ENCODE assay signal across 9 cellular contexts in the genomic region with DNA sequence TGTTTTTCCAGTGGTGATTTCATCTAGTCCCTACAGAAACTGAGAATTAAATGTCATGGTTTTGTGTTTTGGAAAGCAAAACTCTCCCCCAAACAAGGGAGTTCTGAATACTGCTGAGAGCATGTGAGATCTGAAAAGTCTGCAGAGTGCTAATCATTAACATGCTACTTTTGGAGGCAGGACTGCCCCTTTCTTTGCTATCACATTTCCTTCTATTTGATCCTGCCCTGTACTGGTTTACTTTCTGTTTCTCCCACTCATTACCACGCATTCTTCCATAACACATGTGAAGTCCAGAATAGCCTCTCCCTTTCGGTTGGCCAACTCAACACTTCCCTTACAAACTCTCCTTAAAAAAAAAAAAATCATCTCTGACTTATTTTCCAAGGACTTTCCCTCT.
DNase-seq lines count a peak whose midpoint lies in the region; ATAC-seq and TF ChIP-seq lines count a peak whose summit lies in the region.
"Had no signal": no experiment of that assay in that cellular context is flagged by ENCODE, and none has a peak within 500 bp of the region (broad histone marks: within the 10 kb centered on the region; RNA-seq: fewer than 3 reads in every experiment).

No MANE protein-coding gene starts in this region.

- peak overlapping the region; percentile 87 for H2BK5ac ChIP-seq in mesenchymal stem cell (ENCODE audit: low read depth, low read length, poor library complexity, severe bottlenecking)

- H2BK120ac ChIP-seq in mesenchymal stem cell (ENCODE audit: low read depth, low read length) = no peak overlapping the region

- no peak overlapping the region for H2BK15ac ChIP-seq in mesenchymal stem cell (ENCODE audit: low read depth, poor library complexity, severe bottlenecking)

- peak overlapping the region; percentile 11 to 67 (median 52) for H3K4me3 Mint-ChIP-seq in brain
- H3K4me3 Mint-ChIP-seq in T-helper 2 cell treated with Interferon-gamma antibody and Interleukin-4, amounts not matched to agents 5 μg/mL and 100 μg/mL, for 36 hours = no peak overlapping the region
- H3K4me3 Mint-ChIP-seq: activated naive CD8-positive, alpha-beta T cell treated with anti-CD3 and anti-CD28 coated beads, Interleukin-2, amount 10 ng/mL, durations not matched to agents 7 days and 5 days had no signal

- no peaks in the 10 kb centered on the region for H3K27me3 Mint-ChIP-seq in brain
- peaks cover 31% of the 10 kb centered on the region for H3K27me3 Mint-ChIP-seq in T-helper 2 cell treated with Interferon-gamma antibody and Interleukin-4, amounts not matched to agents 5 μg/mL and 100 μg/mL, for 36 hours (ENCODE audit: low read depth)

- no peaks in the 10 kb centered on the region for H3K9me3 Mint-ChIP-seq in brain
- H3K9me3 Mint-ChIP-seq in T-helper 2 cell treated with Interferon-gamma antibody and Interleukin-4, amounts not matched to agents 5 μg/mL and 100 μg/mL, for 36 hours = no peaks in the 10 kb centered on the region
- H3K9me3 Mint-ChIP-seq: activated naive CD8-positive, alpha-beta T cell treated with anti-CD3 and anti-CD28 coated beads, Interleukin-2, amount 10 ng/mL, durations not matched to agents 7 days and 5 days had no signal

- 28% methylated on average over 2 of the region's 2 CpGs for WGBS in mesenchymal stem cell

- no peaks in the 10 kb centered on the region for H3K27me3 ChIP-seq in mesenchymal stem cell (ENCODE audit: control insufficient read depth in 1 of 2, insufficient read depth in 1 of 2, low read length in 2 of 2)

- H3K4me1 ChIP-seq in mesenchymal stem cell (ENCODE audit: control insufficient read depth, insufficient read depth, low read depth, low read length) = peaks cover 11% of the 10 kb centered on the region

- H3K9me3 ChIP-seq in mesenchymal stem cell (ENCODE audit: control insufficient read depth, low read length) = no peaks in the 10 kb centered on the region

- no peak overlapping the region for H3K23ac ChIP-seq in mesenchymal stem cell (ENCODE audit: low read length in 2 of 2)

- H3K9ac ChIP-seq in mesenchymal stem cell (ENCODE audit: low read length) = peak overlapping the region; percentile 63

- H2AFZ ChIP-seq in mesenchymal stem cell (ENCODE audit: low read depth, low read length) = no peak overlapping the region

- peak; percentile 73 for ATAC-seq in GM19397 (IDR thresholded peaks at IDR 0.05; ENCODE audit: unreplicated experiment)
- peak; percentile 63 for ATAC-seq in HG03439 (IDR thresholded peaks at IDR 0.05; ENCODE audit: unreplicated experiment)

- H3K4ac ChIP-seq in mesenchymal stem cell (ENCODE audit: low read depth in 1 of 2, low read length in 2 of 2) = no peak overlapping the region

- H3K18ac ChIP-seq in mesenchymal stem cell (ENCODE audit: low read depth in 1 of 2, low read length in 2 of 2) = no peak overlapping the region

- DNase-seq in mesenchymal stem cell (peak; percentile 81), NCI-H345 (lab: John Stamatoyannopoulos, UW) (no peak), SK-N-DZ (ENCODE audit: low spot score) (no peak)
- no peak for DNase-seq in T-helper 2 cell treated with Interferon-gamma antibody and Interleukin-4, amounts not matched to agents 5 μg/mL and 100 μg/mL, for 36 hours (ENCODE audit: low spot score)
- DNase-seq: activated naive CD8-positive, alpha-beta T cell treated with anti-CD3 and anti-CD28 coated beads, Interleukin-2, amount 10 ng/mL, durations not matched to agents 7 days and 5 days had no signal

- H3K4me2 ChIP-seq in mesenchymal stem cell (ENCODE audit: low read length, poor library complexity, severe bottlenecking) = peak overlapping the region; percentile 41

- H3K79me1 ChIP-seq in mesenchymal stem cell (replicated peaks; ENCODE audit: low read length, poor library complexity, severe bottlenecking) = peaks cover 20% of the 10 kb centered on the region

- TF ChIP-seq CTCF in 22Rv1 (IDR thresholded peaks at IDR 0.05) (no peak), brain (conservative IDR thresholded peaks at IDR 0.05) (no peak)

- H3K27ac Mint-ChIP-seq in brain = peak overlapping the region; percentile 54 to 93 (median 86)
- no peak overlapping the region for H3K27ac Mint-ChIP-seq in T-helper 2 cell treated with Interferon-gamma antibody and Interleukin-4, amounts not matched to agents 5 μg/mL and 100 μg/mL, for 36 hours
- H3K27ac Mint-ChIP-seq: activated naive CD8-positive, alpha-beta T cell treated with anti-CD3 and anti-CD28 coated beads, Interleukin-2, amount 10 ng/mL, durations not matched to agents 7 days and 5 days had no signal

- H4K8ac ChIP-seq in mesenchymal stem cell (ENCODE audit: low read length) = peak overlapping the region; percentile 13

- peak overlapping the region in 1 of 2 experiments; percentile 62 for H3K4me3 ChIP-seq in mesenchymal stem cell (ENCODE audit: insufficient read depth in 1 of 2, low read depth in 1 of 2, low read length in 2 of 2)

- H3K14ac ChIP-seq in mesenchymal stem cell (ENCODE audit: low read length in 2 of 2) = no peak overlapping the region

- H4K91ac ChIP-seq in mesenchymal stem cell (ENCODE audit: low read length) = no peak overlapping the region

- peaks cover 63% of the 10 kb centered on the region for H3K4me1 Mint-ChIP-seq in brain
- H3K4me1 Mint-ChIP-seq in T-helper 2 cell treated with Interferon-gamma antibody and Interleukin-4, amounts not matched to agents 5 μg/mL and 100 μg/mL, for 36 hours (ENCODE audit: low read depth) = peaks cover 12% of the 10 kb centered on the region

- peaks cover 3 to 19% of the 10 kb centered on the region in 2 experiments for H3K36me3 ChIP-seq in mesenchymal stem cell (ENCODE audit: control insufficient read depth in 1 of 2, insufficient read depth in 2 of 2, low read depth in 1 of 2, low read length in 2 of 2)

- H3K36me3 Mint-ChIP-seq in brain = no peaks in the 10 kb centered on the region
- no peaks in the 10 kb centered on the region for H3K36me3 Mint-ChIP-seq in T-helper 2 cell treated with Interferon-gamma antibody and Interleukin-4, amounts not matched to agents 5 μg/mL and 100 μg/mL, for 36 hours (ENCODE audit: low read depth)
- H3K36me3 Mint-ChIP-seq: activated naive CD8-positive, alpha-beta T cell treated with anti-CD3 and anti-CD28 coated beads, Interleukin-2, amount 10 ng/mL, durations not matched to agents 7 days and 5 days had no signal

- peak overlapping the region; percentile 65 for H3K27ac ChIP-seq in 22Rv1
- peak overlapping the region; percentile 99 for H3K27ac ChIP-seq in mesenchymal stem cell (ENCODE audit: low read length, poor library complexity, severe bottlenecking)

- peak overlapping the region; percentile 90 for H2AK5ac ChIP-seq in mesenchymal stem cell (ENCODE audit: low read length, severe bottlenecking)

- no peak overlapping the region for H2BK12ac ChIP-seq in mesenchymal stem cell (ENCODE audit: low read length in 2 of 2)
